In the genomic region with DNA sequence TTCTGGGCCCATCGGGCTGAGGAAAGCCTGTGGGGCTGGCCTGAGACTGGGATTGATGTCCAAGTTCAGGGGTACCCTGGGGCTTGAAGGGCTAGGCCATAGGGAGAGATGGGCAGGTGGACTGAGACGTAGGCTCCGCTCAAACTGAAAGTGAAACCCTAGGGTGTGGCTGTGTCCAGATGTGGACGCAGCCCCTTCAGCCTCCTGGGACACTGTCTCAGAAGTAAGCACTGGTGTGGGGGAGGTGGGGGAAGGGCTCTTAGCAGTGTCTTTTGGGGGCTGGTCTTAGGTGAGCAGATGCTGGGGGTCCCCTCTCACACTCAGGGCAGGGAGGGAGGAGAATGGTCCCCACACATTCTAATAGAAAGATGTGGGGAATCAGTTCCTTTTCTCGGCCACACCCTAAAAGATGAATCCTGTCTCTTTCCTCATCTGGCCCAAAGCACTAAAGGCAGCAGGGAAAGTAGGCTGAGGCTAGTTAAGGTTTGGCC, we compare ENCODE assay signal across 8 cellular contexts. TPM values are rescaled to one million over a fixed set of nuclear protein-coding genes. Genes with fewer than 3 reads are reported as not detected.
DNase-seq lines count a peak whose midpoint lies in the region; ATAC-seq and TF ChIP-seq lines count a peak whose summit lies in the region.

No MANE protein-coding gene starts in this region.

- ATAC-seq in CD4-positive, CD25-positive, alpha-beta regulatory T cell (ENCODE audit: low read depth in 2 of 2), result no peak
- ATAC-seq in HG02678 (IDR thresholded peaks at IDR 0.05; ENCODE audit: unreplicated experiment) (peak; percentile 23), HG03097 (IDR thresholded peaks at IDR 0.05; ENCODE audit: low FRiP score, unreplicated experiment) (no peak), GM21423 (IDR thresholded peaks at IDR 0.05; ENCODE audit: unreplicated experiment) (no peak)
- no peak for ATAC-seq in activated T-cell treated with anti-CD3 and anti-CD28 coated beads, Interleukin-2, amount 50 U/mL, for 72 hours (replicated peaks in 1 of 2)

- H3K27ac ChIP-seq in CD4-positive, CD25-positive, alpha-beta regulatory T cell (ENCODE audit: insufficient read depth, low read length, poor library complexity, severe bottlenecking), result peak overlapping the region; percentile 98

- peak overlapping the region; percentile 87 for H3K4me3 ChIP-seq in CD4-positive, CD25-positive, alpha-beta regulatory T cell (ENCODE audit: low read depth, low read length)

- peaks cover 18% of the 10 kb centered on the region for H3K27me3 Mint-ChIP-seq in CD4-positive, CD25-positive, alpha-beta regulatory T cell
- H3K27me3 Mint-ChIP-seq in activated T-cell treated with anti-CD3 and anti-CD28 coated beads, Interleukin-2, amount 50 U/mL, for 72 hours (ENCODE audit: low read depth), result no peaks in the 10 kb centered on the region
- H3K27me3 Mint-ChIP-seq in type B pancreatic cell, result peaks cover 40% of the 10 kb centered on the region

- no peak for TF ChIP-seq CTCF in type B pancreatic cell (conservative IDR thresholded peaks at IDR 0.05)

- H3K36me3 ChIP-seq in CD4-positive, CD25-positive, alpha-beta regulatory T cell (ENCODE audit: control insufficient read depth, insufficient read depth, low read length), result peaks cover 12% of the 10 kb centered on the region

- peaks cover 14% of the 10 kb centered on the region for H3K36me3 Mint-ChIP-seq in CD4-positive, CD25-positive, alpha-beta regulatory T cell
- peaks cover 8 to 23% of the 10 kb centered on the region in 2 donors for H3K36me3 Mint-ChIP-seq in activated T-cell treated with anti-CD3 and anti-CD28 coated beads, Interleukin-2, amount 50 U/mL, for 72 hours (ENCODE audit: insufficient read depth in 2 of 2)
- H3K36me3 Mint-ChIP-seq in type B pancreatic cell, result no peaks in the 10 kb centered on the region

- H3K4me1 Mint-ChIP-seq in CD4-positive, CD25-positive, alpha-beta regulatory T cell, result peaks cover 0 to 79% (median 39%) of the 10 kb centered on the region in 4 donors
- peaks cover 75% of the 10 kb centered on the region for H3K4me1 Mint-ChIP-seq in activated T-cell treated with anti-CD3 and anti-CD28 coated beads, Interleukin-2, amount 50 U/mL, for 72 hours (ENCODE audit: low read depth)
- H3K4me1 Mint-ChIP-seq in type B pancreatic cell (ENCODE audit: unreplicated experiment), result no peaks in the 10 kb centered on the region

- no peaks in the 10 kb centered on the region for H3K9me3 ChIP-seq in CD4-positive, CD25-positive, alpha-beta regulatory T cell (ENCODE audit: control insufficient read depth in 2 of 2, low read length in 2 of 2)

- no peaks in the 10 kb centered on the region for H3K27me3 ChIP-seq in CD4-positive, CD25-positive, alpha-beta regulatory T cell (ENCODE audit: control insufficient read depth, insufficient read depth, low read length)

- H3K4me1 ChIP-seq in CD4-positive, CD25-positive, alpha-beta regulatory T cell (ENCODE audit: control insufficient read depth, insufficient read depth, low read length, poor library complexity, severe bottlenecking), result peaks cover 93% of the 10 kb centered on the region

- H3K9me3 Mint-ChIP-seq in CD4-positive, CD25-positive, alpha-beta regulatory T cell, result no peaks in the 10 kb centered on the region
- no peaks in the 10 kb centered on the region for H3K9me3 Mint-ChIP-seq in activated T-cell treated with anti-CD3 and anti-CD28 coated beads, Interleukin-2, amount 50 U/mL, for 72 hours
- H3K9me3 Mint-ChIP-seq in type B pancreatic cell, result no peaks in the 10 kb centered on the region

- DNase-seq in CD4-positive, CD25-positive, alpha-beta regulatory T cell, result peak in 1 of 3 donors; percentile 54
- DNase-seq in activated T-cell treated with anti-CD3 and anti-CD28 coated beads, Interleukin-2, amount 50 U/mL, for 72 hours, result peak; percentile 40 to 56
- DNase-seq in mucosa of gallbladder (ENCODE audit: low spot score) (peak; percentile 10), type B pancreatic cell (ENCODE audit: extremely low spot score, unreplicated experiment) (no peak), NCI-H146 (lab: John Stamatoyannopoulos, UW) (no peak)

- H3K27ac Mint-ChIP-seq in CD4-positive, CD25-positive, alpha-beta regulatory T cell, result peak overlapping the region; percentile 99 to 100 (median 100)
- peak overlapping the region; percentile 98 for H3K27ac Mint-ChIP-seq in activated T-cell treated with anti-CD3 and anti-CD28 coated beads, Interleukin-2, amount 50 U/mL, for 72 hours
- H3K27ac Mint-ChIP-seq in type B pancreatic cell, result no peak overlapping the region

- H3K4me3 Mint-ChIP-seq in CD4-positive, CD25-positive, alpha-beta regulatory T cell, result peak overlapping the region; percentile 86 to 100 (median 99)
- peak overlapping the region; percentile 84 to 87 for H3K4me3 Mint-ChIP-seq in activated T-cell treated with anti-CD3 and anti-CD28 coated beads, Interleukin-2, amount 50 U/mL, for 72 hours
- no peak overlapping the region for H3K4me3 Mint-ChIP-seq in type B pancreatic cell

RNA-seq across cellular contexts. Expression of gene FMNL1, which starts 5.5 kb away (rescaled TPM):
- 575 TPM for total RNA-seq in CD4-positive, CD25-positive, alpha-beta regulatory T cell
- polyA plus RNA-seq in CD4-positive, CD25-positive, alpha-beta regulatory T cell, result 10 to 100 TPM; 22.8 to 28.5 (median 24.7) TPM
- total RNA-seq in activated T-cell treated with anti-CD3 and anti-CD28 coated beads, Interleukin-2, amount 50 U/mL, for 72 hours, result 100 to 1,000 TPM; 559 to 689 TPM
- total RNA-seq in mucosa of gallbladder, result 30.7 TPM
- 1.9 and 6.0 TPM in 2 replicates for total RNA-seq in type B pancreatic cell (ENCODE audit: low replicate concordance)

RNA-seq across cellular contexts. Expression of gene SPATA32, which starts 34.7 kb away (rescaled TPM):
- total RNA-seq in CD4-positive, CD25-positive, alpha-beta regulatory T cell, result 0.20 TPM
- polyA plus RNA-seq in CD4-positive, CD25-positive, alpha-beta regulatory T cell, result under 1 TPM in 2 of 4 donors, not detected in 2; 0.36 to 0.60 TPM
- 1 to 10 TPM; 1.4 to 1.7 TPM for total RNA-seq in activated T-cell treated with anti-CD3 and anti-CD28 coated beads, Interleukin-2, amount 50 U/mL, for 72 hours
- total RNA-seq in mucosa of gallbladder (not detected), type B pancreatic cell (ENCODE audit: low replicate concordance) (not detected in 2 replicates)

Comparison
In these comparisons a context has a peak if more than half of its experiments do, and no peak if none do; other contexts are left out.
1. DNase-seq: peak in activated T-cell treated with anti-CD3 and anti-CD28 coated beads, Interleukin-2, amount 50 U/mL, for 72 hours (2 of 2) and mucosa of gallbladder (single experiment); none in type B pancreatic cell (single experiment) and NCI-H146 (single experiment).
2. RNA of gene FMNL1, which starts 5.5 kb away (total RNA-seq): 559 to 689 TPM in activated T-cell treated with anti-CD3 and anti-CD28 coated beads, Interleukin-2, amount 50 U/mL, for 72 hours and 575 TPM in CD4-positive, CD25-positive, alpha-beta regulatory T cell (single experiment); 30.7 TPM in mucosa of gallbladder (single experiment) and 1.9 to 6.0 TPM in type B pancreatic cell; every median in the first group is over 10 times any median in the second.